ENCODE assay signal across 10 cellular contexts in genomic region chr4:72312032-72312650, GRCh38.
DNase-seq lines count a peak whose midpoint lies in the region; ATAC-seq and TF ChIP-seq lines count a peak whose summit lies in the region.
"Had no signal": no experiment of that assay in that cellular context is flagged by ENCODE, and none has a peak within 500 bp of the region (broad histone marks: within the 10 kb centered on the region; RNA-seq: fewer than 3 reads in every experiment).

No MANE protein-coding gene starts in this region.

- H3K36me3 ChIP-seq in esophagus (ENCODE audit: control insufficient read depth in 2 of 2, insufficient read depth in 2 of 2, low read length in 1 of 2) (no peaks in the 10 kb centered on the region), mucosa of descending colon (ENCODE audit: low read depth) (no peaks in the 10 kb centered on the region), vagina (no peaks in the 10 kb centered on the region)

- peak; percentile 82 for DNase-seq in ACHN
- peak; percentile 97 for DNase-seq in NCI-H226
- peak; percentile 31 to 50 (median 36) for DNase-seq in mucosa of descending colon
- no peak for DNase-seq in NCI-H524 treated with DMSO at 0.1 percent for 48 hours (lab: John Stamatoyannopoulos, UW)
- DNase-seq in glutamatergic neuron, result no peak
- no peak for DNase-seq in activated CD4-positive, alpha-beta T cell treated with anti-CD3 and anti-CD28 coated beads for 48 hours
- no peak for DNase-seq in vagina (ENCODE audit: extremely low spot score in 2 of 2)
- DNase-seq: CD4-positive, CD25-positive, alpha-beta regulatory T cell; NCI-H1417 had no signal

- peak overlapping the region; percentile 40 to 45 for H3K27ac ChIP-seq in esophagus (ENCODE audit: low read depth in 2 of 2, low read length in 1 of 2)
- no peak overlapping the region for H3K27ac ChIP-seq in vagina

- H3K4me3 Mint-ChIP-seq in glutamatergic neuron (ENCODE audit: unreplicated experiment), result no peak overlapping the region
- H3K4me3 Mint-ChIP-seq: CD4-positive, CD25-positive, alpha-beta regulatory T cell had no signal

- 24 to 47% methylated on average over 6 of the region's 6 CpGs for WGBS in esophagus, 2 donors

- no peaks in the 10 kb centered on the region for H3K27me3 ChIP-seq in esophagus (ENCODE audit: control insufficient read depth in 1 of 2, insufficient read depth in 2 of 2, low read length in 2 of 2)
- H3K27me3 ChIP-seq in vagina, result no peaks in the 10 kb centered on the region

- H3K4me1 Mint-ChIP-seq in glutamatergic neuron (ENCODE audit: low read depth, unreplicated experiment), result no peaks in the 10 kb centered on the region
- H3K4me1 Mint-ChIP-seq: CD4-positive, CD25-positive, alpha-beta regulatory T cell had no signal

- intact Hi-C loops in mucosa of descending colon (cut with DNase I, micrococcal nuclease) (no loop called here), vagina (cut with DNase I) (no loop called here)

- no peaks in the 10 kb centered on the region for H3K27me3 Mint-ChIP-seq in glutamatergic neuron (ENCODE audit: unreplicated experiment)
- H3K27me3 Mint-ChIP-seq: CD4-positive, CD25-positive, alpha-beta regulatory T cell had no signal

- H3K27ac Mint-ChIP-seq in glutamatergic neuron (ENCODE audit: unreplicated experiment), result no peak overlapping the region
- H3K27ac Mint-ChIP-seq: CD4-positive, CD25-positive, alpha-beta regulatory T cell had no signal

- ATAC-seq in mucosa of descending colon, result peak; percentile 57

- no peaks in the 10 kb centered on the region for H3K36me3 Mint-ChIP-seq in glutamatergic neuron (ENCODE audit: unreplicated experiment)
- H3K36me3 Mint-ChIP-seq: CD4-positive, CD25-positive, alpha-beta regulatory T cell had no signal

- no peaks in the 10 kb centered on the region for H3K9me3 Mint-ChIP-seq in glutamatergic neuron (ENCODE audit: unreplicated experiment)
- H3K9me3 Mint-ChIP-seq: CD4-positive, CD25-positive, alpha-beta regulatory T cell had no signal

- H3K4me3 ChIP-seq in esophagus (ENCODE audit: low read depth in 1 of 2, low read length in 2 of 2) (no peak overlapping the region), mucosa of descending colon (no peak overlapping the region), vagina (no peak overlapping the region)

- no peak for TF ChIP-seq POLR2A in vagina (IDR thresholded peaks at IDR 0.05)

- H3K9me3 ChIP-seq in esophagus (ENCODE audit: control insufficient read depth in 2 of 2, insufficient read depth in 1 of 2, low read depth in 1 of 2, low read length in 1 of 2) (no peaks in the 10 kb centered on the region), mucosa of descending colon (no peaks in the 10 kb centered on the region), vagina (no peaks in the 10 kb centered on the region)

- in situ Hi-C loops in ACHN (cut with HindIII; ENCODE audit: low pct_ligation_motif_present, low pct_unique_long_range_greater_than_20kb, low sequenced_read_pairs), result no loop called here

- TF ChIP-seq CTCF in mucosa of descending colon (IDR thresholded peaks at IDR 0.05), result no peak
- no peak for TF ChIP-seq CTCF in glutamatergic neuron (IDR thresholded peaks at IDR 0.05; ENCODE audit: partially characterized antibody, unreplicated experiment)
- no peak for TF ChIP-seq CTCF in vagina (IDR thresholded peaks at IDR 0.05)

- H3K4me1 ChIP-seq in esophagus (ENCODE audit: control insufficient read depth in 2 of 2, insufficient read depth in 2 of 2, low read length in 1 of 2), result no peaks in the 10 kb centered on the region
- no peaks in the 10 kb centered on the region for H3K4me1 ChIP-seq in mucosa of descending colon (ENCODE audit: low read depth)
- H3K4me1 ChIP-seq in vagina, result peaks cover 25% of the 10 kb centered on the region

Comparison
In these comparisons a context has a peak if more than half of its experiments do, and no peak if none do; other contexts are left out.
1. DNase-seq: peak in ACHN (single experiment), NCI-H226 (single experiment) and mucosa of descending colon (3 of 3); none in NCI-H524 treated with DMSO at 0.1 percent for 48 hours (single experiment), glutamatergic neuron (single experiment), activated CD4-positive, alpha-beta T cell treated with anti-CD3 and anti-CD28 coated beads for 48 hours (single experiment) and vagina (0 of 2).